In genomic region chr19:11989112-11989456, GRCh38 we compare ENCODE assay signal across 8 cellular contexts. TPM values are rescaled to one million over a fixed set of nuclear protein-coding genes. Genes with fewer than 3 reads are reported as not detected.
DNase-seq lines count a peak whose midpoint lies in the region; ATAC-seq, FAIRE-seq and TF ChIP-seq lines count a peak whose summit lies in the region.

No MANE protein-coding gene starts in this region.

- peaks cover 7% of the 10 kb centered on the region; the same call in 1 of the 2 replicates for H3K23me2 ChIP-seq in H1 (ENCODE audit: low read depth, low read length)

- peaks cover 0 to 50% of the 10 kb centered on the region in 2 experiments; a peak in 3 of 4 replicates for H3K79me2 ChIP-seq in H1 (ENCODE audit: control insufficient read depth in 1 of 2, insufficient read depth in 2 of 2, low read length in 2 of 2)

- H3K27me3 ChIP-seq in CD4-positive, alpha-beta memory T cell (ENCODE audit: insufficient read depth, low read length): no peaks in the 10 kb centered on the region
- H3K27me3 ChIP-seq in NT2/D1 (ENCODE audit: insufficient read depth, insufficient read length) (no peaks in the 10 kb centered on the region), H1 (replicated peaks in 1 of 4; ENCODE audit: control insufficient read depth in 3 of 4, extremely low read depth in 1 of 4, insufficient read depth in 3 of 4, low read length in 3 of 4) (no peaks in the 10 kb centered on the region), pancreas (no peaks in the 10 kb centered on the region), ascending aorta (no peaks in the 10 kb centered on the region)

- no peak overlapping the region for H3K23ac ChIP-seq in H1 (ENCODE audit: insufficient read length)

- no peak overlapping the region for H2AFZ ChIP-seq in H1 (ENCODE audit: low read length)

- TF ChIP-seq CTCF in H1 (IDR thresholded peaks at IDR 0.05; ENCODE audit: control extremely low read depth in 1 of 3, insufficient read depth in 1 of 3, low read depth in 1 of 3, low read length in 3 of 3) (no peak), pancreas (IDR thresholded peaks at IDR 0.05) (peak in 1 of 4 donors; percentile 18), ascending aorta (IDR thresholded peaks at IDR 0.05) (no peak)

- H3K14ac ChIP-seq in H1 (ENCODE audit: insufficient read length): no peak overlapping the region

- no peak overlapping the region for H4K8ac ChIP-seq in H1 (ENCODE audit: extremely low read depth, insufficient read depth, low read length)

- H4K91ac ChIP-seq in H1 (replicated peaks; ENCODE audit: insufficient read length, low read length): no peak overlapping the region

- H3K9me3 Mint-ChIP-seq in CD4-positive, alpha-beta memory T cell: peaks cover 0 to 4% (median 0%) of the 10 kb centered on the region in 8 donors

- peak overlapping the region; percentile 73 for H3K27ac ChIP-seq in CD4-positive, alpha-beta memory T cell (ENCODE audit: low read depth, low read length)
- H3K27ac ChIP-seq in H1 (ENCODE audit: low read depth, low read length): no peak overlapping the region
- H3K27ac ChIP-seq in pancreas: peak overlapping the region in 2 of 4 donors; percentile 40 to 80
- H3K27ac ChIP-seq in ascending aorta: no peak overlapping the region

- no peaks in the 10 kb centered on the region for H3K27me3 Mint-ChIP-seq in CD4-positive, alpha-beta memory T cell

- WGBS in H1 (ENCODE audit: extremely low coverage in 1 of 2, insufficient coverage in 1 of 2, insufficient read length in 1 of 2, insufficient replicate concordance in 2 of 2, low coverage in 1 of 2, low lambda C conversion rate in 2 of 2, missing lambda C conversion rate in 1 of 2), 2 experiments: 85% methylated on average over 9 of the region's 9 CpGs; no CpG with 5 or more reads in 1 of the 2 experiments
- 44 to 53% methylated on average over 9 of the region's 9 CpGs for WGBS in pancreas, 2 donors

- no peak overlapping the region for H3K18ac ChIP-seq in H1 (ENCODE audit: extremely low read depth, low read length)

- H3K79me1 ChIP-seq in H1 (ENCODE audit: low read depth, low read length): peaks cover 7% of the 10 kb centered on the region; the same call in 1 of the 2 replicates

- H3K4me2 ChIP-seq in H1 (ENCODE audit: insufficient read depth in 1 of 2, low read depth in 2 of 2, low read length in 2 of 2): peak overlapping the region; percentile 66 to 91; a peak in 3 of 4 replicates

- no peak overlapping the region for H2BK5ac ChIP-seq in H1 (ENCODE audit: low read depth, low read length)

- no peak overlapping the region for H2BK12ac ChIP-seq in H1 (ENCODE audit: low read depth, low read length)

- H4K5ac ChIP-seq in H1 (ENCODE audit: insufficient read length, low read depth, low read length): no peak overlapping the region

- CTCF ChIA-PET in CD4-positive, alpha-beta memory T cell (lab: Charles Lee; ENCODE audit: partially characterized antibody): interaction anchor here (1.1 to 7.5 kb wide), 17 partner anchors 9 to 507 kb away, joined by 3 to 177 read pairs (median 6); partner anchors contain the start of genes ZNF491, ZNF625, ZNF69 and ZNF700
- CTCF ChIA-PET in H1 (lab: Charles Lee; ENCODE audit: partially characterized antibody): interaction anchor here (0.6 to 13.7 kb wide), 23 partner anchors 8 to 365 kb away, joined by 3 to 169 read pairs (median 5); partner anchors contain the start of genes ZNF20, ZNF433, ZNF69 and ZNF700

- peak overlapping the region; percentile 91 to 99 (median 98) for H3K4me3 Mint-ChIP-seq in CD4-positive, alpha-beta memory T cell

- H2BK15ac ChIP-seq in H1 (ENCODE audit: low read length): no peak overlapping the region

- no peaks in the 10 kb centered on the region for H3K9me3 ChIP-seq in CD4-positive, alpha-beta memory T cell (ENCODE audit: control insufficient read depth in 1 of 2, low read length in 2 of 2)
- H3K9me3 ChIP-seq in NT2/D1 (ENCODE audit: insufficient read depth, low read length) (no peaks in the 10 kb centered on the region; the same call in 1 of the 2 replicates), H1 (ENCODE audit: insufficient read depth in 2 of 2, low read depth in 1 of 2, low read length in 1 of 2) (no peaks in the 10 kb centered on the region), pancreas (no peaks in the 10 kb centered on the region), ascending aorta (no peaks in the 10 kb centered on the region)

- H3K4me3 ChIP-seq in CD4-positive, alpha-beta memory T cell (ENCODE audit: low read length in 2 of 2): peak overlapping the region in 1 of 2 donors; percentile 66
- H3K4me3 ChIP-seq in NT2/D1 (ENCODE audit: insufficient read length, low read depth): peak overlapping the region; percentile 98
- H3K4me3 ChIP-seq in H1 (ENCODE audit: extremely low read depth in 1 of 4, insufficient read depth in 2 of 4, low read depth in 3 of 4, low read length in 4 of 4): peak overlapping the region in 3 of 4 experiments; percentile 96 to 99 (median 99); a peak in 4 of 8 replicates
- H3K4me3 ChIP-seq in pancreas: peak overlapping the region in 2 of 4 donors; percentile 52 to 82
- peak overlapping the region in 1 of 2 donors; percentile 92 for H3K4me3 ChIP-seq in ascending aorta

- H2BK120ac ChIP-seq in H1 (replicated peaks; ENCODE audit: low read depth, low read length): no peak overlapping the region

- no peak overlapping the region for H2BK20ac ChIP-seq in H1 (ENCODE audit: low read length)

- intact Hi-C loops in CD4-positive, alpha-beta memory T cell (cut with micrococcal nuclease): loop anchor here (1.0 to 5.0 kb wide), 2 partner anchors 108 to 177 kb away; partner anchors contain the start of gene ZNF440
- intact Hi-C loops in pancreas (cut with DNase I): loop anchor here in 1 of 3 donors (10.0 kb wide), 1 partner anchor 64 kb away; the partner anchor contains the start of gene ZNF700
- intact Hi-C loops in ascending aorta (cut with DNase I): loop anchor here (2.0 kb wide), 1 partner anchor 46 kb away; the partner anchor contains the start of gene ZNF433

- no peak overlapping the region for H3K4ac ChIP-seq in H1 (replicated peaks; ENCODE audit: insufficient read length, low read depth, low read length)

- no peak for TF ChIP-seq EP300 in H1 (IDR thresholded peaks at IDR 0.05; ENCODE audit: borderline replicate concordance in 1 of 2, low read depth in 2 of 2, low read length in 2 of 2)

- H3K36me3 ChIP-seq in CD4-positive, alpha-beta memory T cell (ENCODE audit: insufficient read depth, low read length): no peaks in the 10 kb centered on the region
- peaks cover 24% of the 10 kb centered on the region for H3K36me3 ChIP-seq in NT2/D1 (ENCODE audit: insufficient read depth, insufficient read length, low read length)
- H3K36me3 ChIP-seq in H1 (ENCODE audit: control insufficient read depth in 2 of 4, insufficient read depth in 4 of 4, low read length in 3 of 4): peaks cover 0 to 7% (median 3%) of the 10 kb centered on the region in 4 experiments; a peak in 2 of 8 replicates
- no peaks in the 10 kb centered on the region for H3K36me3 ChIP-seq in pancreas
- H3K36me3 ChIP-seq in ascending aorta: no peaks in the 10 kb centered on the region

- TF ChIP-seq POLR2A in H1 (IDR thresholded peaks at IDR 0.05; ENCODE audit: control extremely low read depth in 1 of 2, low read depth in 2 of 2, low read length in 2 of 2): no peak

- no peak overlapping the region for H3K56ac ChIP-seq in H1 (replicated peaks; ENCODE audit: insufficient read length, low read depth, low read length)

- H3K4me1 Mint-ChIP-seq in CD4-positive, alpha-beta memory T cell: peaks cover 22 to 39% (median 25%) of the 10 kb centered on the region in 4 donors

- POLR2A ChIA-PET in CD4-positive, alpha-beta memory T cell (lab: Charles Lee; ENCODE audit: partially characterized antibody): interaction anchor here (0.6 to 5.8 kb wide), 10 partner anchors 8 to 191 kb away, joined by 4 to 95 read pairs (median 5); partner anchors contain the start of genes ZNF440, ZNF491, ZNF700 and ZNF763
- POLR2A ChIA-PET in H1 (lab: Charles Lee; ENCODE audit: partially characterized antibody): interaction anchor here (0.7 to 5.9 kb wide), 25 partner anchors 8 to 324 kb away, joined by 3 to 73 read pairs (median 7); partner anchors contain the start of genes ZNF20, ZNF433, ZNF491 and ZNF625

- TF ChIP-seq RAD21 in H1 (IDR thresholded peaks at IDR 0.05 in 1 of 2, conservative IDR thresholded peaks at IDR 0.05 in 1 of 2; ENCODE audit: low read depth in 2 of 2, low read length in 2 of 2): no peak

- no peak overlapping the region for H2AK5ac ChIP-seq in H1 (ENCODE audit: low read depth, low read length)

- no peak for DNase-seq in CD4-positive, alpha-beta memory T cell
- DNase-seq in NT2/D1 (ENCODE audit: low read depth, low spot score): no peak
- no peak for DNase-seq in H1 (ENCODE audit: low read depth in 1 of 2, low spot score in 2 of 2)
- no peak for DNase-seq in pancreas
- DNase-seq in ascending aorta (ENCODE audit: low spot score in 2 of 2): no peak
- DNase-seq in NCI-H2171 (lab: John Stamatoyannopoulos, UW): no peak
- no peak for DNase-seq in NCI-H226
- no peak for DNase-seq in D341Med (ENCODE audit: low spot score)

- peaks cover 0 to 3% of the 10 kb centered on the region in 2 experiments for H4K20me1 ChIP-seq in H1 (replicated peaks in 1 of 2; ENCODE audit: control insufficient read depth in 1 of 2, insufficient read depth in 2 of 2, low read length in 2 of 2)

- peaks cover 7% of the 10 kb centered on the region for H3K4me1 ChIP-seq in CD4-positive, alpha-beta memory T cell (ENCODE audit: insufficient read depth, low read length)
- H3K4me1 ChIP-seq in NT2/D1 (ENCODE audit: insufficient read depth, insufficient read length) (no peaks in the 10 kb centered on the region), H1 (replicated peaks in 1 of 4; ENCODE audit: control insufficient read depth in 3 of 4, insufficient read depth in 4 of 4, low read length in 3 of 4) (peaks cover 0 to 5% (median 0%) of the 10 kb centered on the region in 4 experiments; a peak in 4 of 7 replicates), pancreas (peaks cover 0 to 2% (median 0%) of the 10 kb centered on the region in 3 donors), ascending aorta (no peaks in the 10 kb centered on the region)

- no peak for ATAC-seq in pancreas

- H3K27ac Mint-ChIP-seq in CD4-positive, alpha-beta memory T cell: peak overlapping the region; percentile 91 to 98 (median 95)

- H3K36me3 Mint-ChIP-seq in CD4-positive, alpha-beta memory T cell: peaks cover 0 to 24% of the 10 kb centered on the region in 2 donors

- H3K9ac ChIP-seq in NT2/D1 (ENCODE audit: insufficient read length, low read depth) (no peak overlapping the region), H1 (replicated peaks in 1 of 4; ENCODE audit: extremely low read depth in 1 of 4, low read depth in 3 of 4, low read length in 3 of 4) (no peak overlapping the region)

- FAIRE-seq in H1 (lab: Jason Lieb, UNC) (no peak), pancreas (lab: Jason Lieb, UNC) (peak; percentile 69)

RNA-seq across cellular contexts. Expression of gene ZNF763, which starts 24.2 kb away (rescaled TPM):
- 10 to 100 TPM; 14.3 to 16.4 TPM for total RNA-seq in CD4-positive, alpha-beta memory T cell
- polyA plus RNA-seq in CD4-positive, alpha-beta memory T cell: 1 to 10 TPM; 2.6 to 3.7 TPM
- 1.7 TPM in 2 replicates for total RNA-seq in H1 (2021; fragmentation: NEBNext Ultra II Directional; extraction: Animal tissue kit (Norgen Biotek cat#: 25700))
- polyA plus RNA-seq in H1 (2011; rRNA removed) (0.39 and 0.46 TPM in 2 replicates), pancreas (1 to 10 TPM; 3.6 to 5.9 TPM)
- polyA plus RNA-seq in H1 (2011; cell fraction: cytosol; rRNA removed): 1.5 TPM
- polyA plus RNA-seq in H1 (2011; cell fraction: nucleus; rRNA removed): 0.31 TPM
- polyA plus RNA-seq in H1 (2012, experiment 1 of 2): 0.83 to 2.6 TPM (median 1.2 TPM) in 4 replicates
- 0.30 TPM for polyA plus RNA-seq in H1 (2012, experiment 2 of 2)
- polyA plus RNA-seq in H1 (2013, experiment 1 of 2): 0.59 TPM
- polyA plus RNA-seq in H1 (2013, experiment 2 of 2): 0.64 TPM
- polyA minus RNA-seq in H1 (2011; rRNA and poly(A)+ RNA removed): 1.1 and 2.1 TPM in 2 replicates
- polyA minus RNA-seq in H1 (2011; cell fraction: cytosol; rRNA and poly(A)+ RNA removed): 0.81 TPM
- 4.9 TPM for polyA minus RNA-seq in H1 (2011; cell fraction: nucleus; rRNA and poly(A)+ RNA removed)
- total RNA-seq in pancreas (1 to 10 TPM; 1.5 to 4.5 (median 2.4) TPM), ascending aorta (2.8 TPM)

RNA-seq across cellular contexts. Expression of gene ZNF433, which starts 46.4 kb away (rescaled TPM):
- under 1 TPM; 0.38 to 0.44 TPM for total RNA-seq in CD4-positive, alpha-beta memory T cell
- polyA plus RNA-seq in CD4-positive, alpha-beta memory T cell: 1 to 10 TPM in 1 of 2 donors, under 1 TPM in 1; 0.98 to 2.2 TPM
- 1.4 and 1.8 TPM in 2 replicates for total RNA-seq in H1 (2021; fragmentation: NEBNext Ultra II Directional; extraction: Animal tissue kit (Norgen Biotek cat#: 25700))
- 0.68 and 0.71 TPM in 2 replicates for polyA plus RNA-seq in H1 (2011; rRNA removed)
- polyA plus RNA-seq in H1 (2011; cell fraction: cytosol; rRNA removed): 1.3 TPM
- 0.88 TPM for polyA plus RNA-seq in H1 (2011; cell fraction: nucleus; rRNA removed)
- 1.4 to 3.1 TPM (median 2.2 TPM) in 4 replicates for polyA plus RNA-seq in H1 (2012, experiment 1 of 2)
- polyA plus RNA-seq in H1 (2012, experiment 2 of 2): 0.58 TPM
- polyA plus RNA-seq in H1 (2013, experiment 1 of 2): 0.47 TPM
- polyA plus RNA-seq in H1 (2013, experiment 2 of 2): 0.57 TPM
- 1.0 and 1.5 TPM in 2 replicates for polyA minus RNA-seq in H1 (2011; rRNA and poly(A)+ RNA removed)
- polyA minus RNA-seq in H1 (2011; cell fraction: cytosol; rRNA and poly(A)+ RNA removed): 0.81 TPM
- 3.1 TPM for polyA minus RNA-seq in H1 (2011; cell fraction: nucleus; rRNA and poly(A)+ RNA removed)
- 1 to 10 TPM; 3.7 to 6.5 (median 4.4) TPM for total RNA-seq in pancreas
- 1 to 10 TPM; 7.1 to 9.9 TPM for polyA plus RNA-seq in pancreas
- not detected for total RNA-seq in ascending aorta
